ENCODE assay signal across 8 cellular contexts in genomic region chr17:40071720-40072480, GRCh38. TPM values are rescaled to one million over a fixed set of nuclear protein-coding genes. Genes with fewer than 3 reads are reported as not detected.
DNase-seq lines count a peak whose midpoint lies in the region; ATAC-seq and TF ChIP-seq lines count a peak whose summit lies in the region.

No MANE protein-coding gene starts in this region.

- peak overlapping the region; percentile 58; the same call in 1 of the 2 replicates for H3K14ac ChIP-seq in IMR-90 (replicated peaks; ENCODE audit: low read depth, low read length)

- in situ Hi-C loops in IMR-90 (cut with MboI; ENCODE audit: low sequenced_read_pairs) = no loop called here

- no peak for TF ChIP-seq POLR2A in IMR-90 (IDR thresholded peaks at IDR 0.05; ENCODE audit: low read depth, low read length)
- no peak for TF ChIP-seq POLR2A in esophagus muscularis mucosa (IDR thresholded peaks at IDR 0.05; ENCODE audit: low read depth)

- H3K4me2 ChIP-seq in IMR-90 (ENCODE audit: low read depth, low read length) (no peak overlapping the region; the same call in 1 of the 2 replicates), osteoblast (ENCODE audit: insufficient read depth, low read length) (peak overlapping the region; percentile 36)

- H3K27me3 ChIP-seq in IMR-90 (ENCODE audit: control insufficient read depth, insufficient read depth, low read length) (no peaks in the 10 kb centered on the region), NT2/D1 (ENCODE audit: insufficient read depth, insufficient read length) (no peaks in the 10 kb centered on the region), esophagus muscularis mucosa (no peaks in the 10 kb centered on the region), osteoblast (ENCODE audit: insufficient read depth, low read length) (no peaks in the 10 kb centered on the region)

- no peak overlapping the region for H4K8ac ChIP-seq in IMR-90 (ENCODE audit: low read depth in 2 of 2, low read length in 2 of 2)

- POLR2A ChIA-PET in IMR-90 (lab: Charles Lee; ENCODE audit: unreplicated experiment) = no interaction called here

- H3K27me3 Mint-ChIP-seq in type B pancreatic cell = no peaks in the 10 kb centered on the region

- CTCF ChIA-PET in IMR-90 (lab: Yijun Ruan, JAX) = no interaction called here

- H3K9me3 ChIP-seq in IMR-90 (ENCODE audit: control insufficient read depth, insufficient read depth, low read length) (no peaks in the 10 kb centered on the region), NT2/D1 (ENCODE audit: insufficient read depth, low read length) (no peaks in the 10 kb centered on the region), esophagus muscularis mucosa (no peaks in the 10 kb centered on the region), osteoblast (ENCODE audit: low read depth, low read length) (no peaks in the 10 kb centered on the region)

- no peak for DNase-seq in IMR-90
- DNase-seq in NT2/D1 (ENCODE audit: low read depth, low spot score) = no peak
- DNase-seq in esophagus muscularis mucosa (ENCODE audit: extremely low spot score) = peak; percentile 94
- DNase-seq in osteoblast (ENCODE audit: insufficient read length, low spot score, missing footprints) = peak; percentile 74
- DNase-seq in type B pancreatic cell (ENCODE audit: extremely low spot score, unreplicated experiment) = no peak
- DNase-seq in AG08395 (ENCODE audit: low spot score) = no peak
- DNase-seq in DMS114 treated with DMSO at 0.1 percent for 48 hours (lab: John Stamatoyannopoulos, UW; ENCODE audit: unreplicated experiment) = no peak
- DNase-seq in GM20000 (ENCODE audit: low spot score) = no peak

- no peak overlapping the region for H3K27ac Mint-ChIP-seq in type B pancreatic cell

- H2AK5ac ChIP-seq in IMR-90 (ENCODE audit: low read depth, low read length) = peak overlapping the region; percentile 42

- H3K4me1 ChIP-seq in IMR-90 (ENCODE audit: control insufficient read depth, insufficient read depth, low read length) (peaks cover 53% of the 10 kb centered on the region), NT2/D1 (ENCODE audit: insufficient read depth, insufficient read length) (peaks cover 59% of the 10 kb centered on the region), esophagus muscularis mucosa (peaks cover 98 to 100% (median 100%) of the 10 kb centered on the region in 4 donors), osteoblast (ENCODE audit: insufficient read depth, low read length) (peaks cover 69% of the 10 kb centered on the region)

- no peaks in the 10 kb centered on the region for H3K36me3 Mint-ChIP-seq in type B pancreatic cell

- no peak overlapping the region for H2BK5ac ChIP-seq in IMR-90 (ENCODE audit: low read depth, low read length, poor library complexity, severe bottlenecking)

- TF ChIP-seq CTCF in IMR-90 (conservative IDR thresholded peaks at IDR 0.05; ENCODE audit: low read depth, low read length) = no peak
- no peak for TF ChIP-seq CTCF in esophagus muscularis mucosa (IDR thresholded peaks at IDR 0.05)
- no peak for TF ChIP-seq CTCF in osteoblast (IDR thresholded peaks at IDR 0.05; ENCODE audit: extremely low read depth, low read depth, low read length)
- no peak for TF ChIP-seq CTCF in type B pancreatic cell (conservative IDR thresholded peaks at IDR 0.05)
- no peak for TF ChIP-seq CTCF in GM20000 (IDR thresholded peaks at IDR 0.05; ENCODE audit: extremely low read depth, missing control alignments)

- peaks cover 39% of the 10 kb centered on the region for H3K79me2 ChIP-seq in osteoblast (ENCODE audit: insufficient read depth, low read length)

- peaks cover 29 to 87% of the 10 kb centered on the region in 2 experiments for H3K79me1 ChIP-seq in IMR-90 (ENCODE audit: low read depth in 1 of 2, low read length in 2 of 2)

- TF ChIP-seq RAD21 in IMR-90 (IDR thresholded peaks at IDR 0.05; ENCODE audit: low read length) = no peak

- peak overlapping the region; percentile 91 for H2AK9ac ChIP-seq in IMR-90 (replicated peaks; ENCODE audit: low read depth, low read length, poor library complexity)

- intact Hi-C loops in IMR-90 (cut with micrococcal nuclease) (no loop called here), esophagus muscularis mucosa (cut with DNase I) (no loop called here)

- no peak overlapping the region for H3K4me3 Mint-ChIP-seq in type B pancreatic cell

- H4K20me1 ChIP-seq in IMR-90 (ENCODE audit: insufficient read depth, low read length) (peaks cover 32% of the 10 kb centered on the region), osteoblast (ENCODE audit: insufficient read depth, low read length) (peaks cover 52% of the 10 kb centered on the region)

- H2BK20ac ChIP-seq in IMR-90 (ENCODE audit: low read depth, low read length) = no peak overlapping the region

- ATAC-seq in IMR-90 (ENCODE audit: low read depth) = no peak; the same call in 1 of the 2 replicates

- TF ChIP-seq EP300 in esophagus muscularis mucosa (IDR thresholded peaks at IDR 0.05) = peak; percentile 22

- H3K4ac ChIP-seq in IMR-90 (ENCODE audit: low read depth, low read length) = peak overlapping the region; percentile 6; the same call in 1 of the 2 replicates

- H3K27ac ChIP-seq in IMR-90 (ENCODE audit: insufficient read depth, low read length) = no peak overlapping the region
- peak overlapping the region; percentile 91 to 99 (median 99) for H3K27ac ChIP-seq in esophagus muscularis mucosa (replicated peaks in 1 of 4)
- no peak overlapping the region for H3K27ac ChIP-seq in osteoblast (ENCODE audit: low read depth, low read length)

- H2AFZ ChIP-seq in IMR-90 (replicated peaks; ENCODE audit: low read length, poor library complexity) (no peak overlapping the region), osteoblast (ENCODE audit: low read length) (no peak overlapping the region)

- peaks cover 17% of the 10 kb centered on the region for H3K36me3 ChIP-seq in IMR-90 (ENCODE audit: control insufficient read depth, insufficient read depth, low read length)
- H3K36me3 ChIP-seq in NT2/D1 (ENCODE audit: insufficient read depth, insufficient read length, low read length) = peaks cover 7% of the 10 kb centered on the region
- H3K36me3 ChIP-seq in esophagus muscularis mucosa = peaks cover 5 to 16% (median 12%) of the 10 kb centered on the region in 4 donors
- H3K36me3 ChIP-seq in osteoblast (ENCODE audit: insufficient read depth, low read length) = no peaks in the 10 kb centered on the region

- 0 out of 2 replicates have a peak overlapping the region, but pooled peaks have one; percentile 23 for H4K5ac ChIP-seq in IMR-90 (ENCODE audit: low read depth, low read length)

- no TSS peak for BruUV-seq in IMR-90 (replicated peaks; lab: Mats Ljungman, UMichigan)

- H4K91ac ChIP-seq in IMR-90 (ENCODE audit: insufficient read depth, low read depth, low read length) = peak overlapping the region; percentile 40

- H3K4me1 Mint-ChIP-seq in type B pancreatic cell (ENCODE audit: unreplicated experiment) = peaks cover 63% of the 10 kb centered on the region

- H2BK15ac ChIP-seq in IMR-90 (ENCODE audit: low read depth, low read length) = no peak overlapping the region

- H2BK120ac ChIP-seq in IMR-90 (ENCODE audit: low read depth, low read length) = no peak overlapping the region

- H3K18ac ChIP-seq in IMR-90 (ENCODE audit: low read depth, low read length) = no peak overlapping the region; the same call in 1 of the 2 replicates

- H3K23ac ChIP-seq in IMR-90 (ENCODE audit: low read depth, low read length) = no peak overlapping the region

- dilution Hi-C loops in IMR-90 (cut with HindIII; ENCODE audit: low sequenced_read_pairs, unreplicated experiment) = no loop called here

- no peak overlapping the region for H3K56ac ChIP-seq in IMR-90 (ENCODE audit: extremely low read depth, insufficient read depth, low read length)

- WGBS in IMR-90 (ENCODE audit: extremely low coverage in 2 of 2, insufficient read length in 1 of 2), 2 experiments = 67% methylated on average over 2 of the region's 12 CpGs; no CpG with 5 or more reads in 1 of the 2 experiments
- WGBS in esophagus muscularis mucosa = 6% methylated on average over 7 of the region's 12 CpGs

- no peaks in the 10 kb centered on the region for H3K9me3 Mint-ChIP-seq in type B pancreatic cell

- peaks cover 39% of the 10 kb centered on the region for H3K9me1 ChIP-seq in IMR-90 (ENCODE audit: insufficient read depth, low read length)

- no peak overlapping the region for H3K4me3 ChIP-seq in IMR-90 (ENCODE audit: insufficient read depth, low read depth, low read length)
- H3K4me3 ChIP-seq in NT2/D1 (ENCODE audit: insufficient read length, low read depth) = no peak overlapping the region
- peak overlapping the region; percentile 32 to 50 (median 46) for H3K4me3 ChIP-seq in esophagus muscularis mucosa
- H3K4me3 ChIP-seq in osteoblast (ENCODE audit: insufficient read depth, low read length) = peak overlapping the region; percentile 16

- H3K9ac ChIP-seq in IMR-90 (ENCODE audit: low read depth, low read length) (no peak overlapping the region), NT2/D1 (ENCODE audit: insufficient read length, low read depth) (peak overlapping the region; percentile 47)

RNA-seq across cellular contexts. Expression of gene THRA, which starts 9.1 kb away (rescaled TPM):
- total RNA-seq in IMR-90 (2012; rRNA removed) = 20.8 and 22.0 TPM in 2 replicates
- polyA plus RNA-seq in IMR-90 (2012; rRNA removed) = 21.9 and 23.4 TPM in 2 replicates
- 22.4 and 25.8 TPM in 2 replicates for polyA plus RNA-seq in IMR-90 (2012; cell fraction: cytosol; rRNA removed)
- 17.8 and 22.5 TPM in 2 replicates for polyA plus RNA-seq in IMR-90 (2012; cell fraction: nucleus; rRNA removed; ENCODE audit: low replicate concordance)
- 100 to 1,000 TPM in 2 of 4 donors, 10 to 100 TPM in 2; 69.7 to 112 (median 85.2) TPM for total RNA-seq in esophagus muscularis mucosa
- 30.6 and 33.3 TPM in 2 replicates for total RNA-seq in osteoblast
- 18.3 and 37.0 TPM in 2 replicates for total RNA-seq in type B pancreatic cell (ENCODE audit: low replicate concordance)

RNA-seq across cellular contexts. Expression of gene MED24, which starts 17.7 kb away (rescaled TPM):
- 18.6 and 25.8 TPM in 2 replicates for total RNA-seq in IMR-90 (2012; rRNA removed)
- 73.6 and 79.0 TPM in 2 replicates for polyA plus RNA-seq in IMR-90 (2012; rRNA removed)
- polyA plus RNA-seq in IMR-90 (2012; cell fraction: cytosol; rRNA removed) = 29.9 and 49.0 TPM in 2 replicates
- 167 and 365 TPM in 2 replicates for polyA plus RNA-seq in IMR-90 (2012; cell fraction: nucleus; rRNA removed; ENCODE audit: low replicate concordance)
- 10 to 100 TPM; 33.6 to 43.6 (median 37.4) TPM for total RNA-seq in esophagus muscularis mucosa
- total RNA-seq in osteoblast = 33.6 and 36.6 TPM in 2 replicates
- total RNA-seq in type B pancreatic cell (ENCODE audit: low replicate concordance) = 93.2 and 123 TPM in 2 replicates

RNA-seq across cellular contexts. Expression of gene NR1D1, which starts 28.5 kb away (rescaled TPM):
- total RNA-seq in IMR-90 (2012; rRNA removed) (0.28 and 0.36 TPM in 2 replicates), esophagus muscularis mucosa (10 to 100 TPM in 3 of 4 donors, 1 to 10 TPM in 1; 6.1 to 24.2 (median 14.5) TPM), osteoblast (5.1 and 7.1 TPM in 2 replicates), type B pancreatic cell (ENCODE audit: low replicate concordance) (5.7 and 9.5 TPM in 2 replicates)
- polyA plus RNA-seq in IMR-90 (2012; rRNA removed) = 4.4 and 7.2 TPM in 2 replicates
- polyA plus RNA-seq in IMR-90 (2012; cell fraction: cytosol; rRNA removed) = 4.1 and 8.6 TPM in 2 replicates
- 11.1 and 25.2 TPM in 2 replicates for polyA plus RNA-seq in IMR-90 (2012; cell fraction: nucleus; rRNA removed; ENCODE audit: low replicate concordance)

RNA-seq across cellular contexts. Expression of gene MSL1, which starts 49.9 kb away (rescaled TPM):
- total RNA-seq in IMR-90 (2012; rRNA removed) (28.3 and 29.7 TPM in 2 replicates), esophagus muscularis mucosa (10 to 100 TPM; 64.1 to 86.8 (median 72.2) TPM), osteoblast (53.3 and 60.1 TPM in 2 replicates), type B pancreatic cell (ENCODE audit: low replicate concordance) (86.3 and 128 TPM in 2 replicates)
- polyA plus RNA-seq in IMR-90 (2012; rRNA removed) = 38.4 and 48.4 TPM in 2 replicates
- 12.2 and 14.7 TPM in 2 replicates for polyA plus RNA-seq in IMR-90 (2012; cell fraction: cytosol; rRNA removed)
- 45.5 and 129 TPM in 2 replicates for polyA plus RNA-seq in IMR-90 (2012; cell fraction: nucleus; rRNA removed; ENCODE audit: low replicate concordance)

RNA-seq across cellular contexts. Expression of gene CSF3, which starts 56.7 kb away (rescaled TPM):
- not detected in 2 replicates for total RNA-seq in IMR-90 (2012; rRNA removed)
- not detected in 2 replicates for polyA plus RNA-seq in IMR-90 (2012; rRNA removed)
- 0.03 and 0.05 TPM in 2 replicates for polyA plus RNA-seq in IMR-90 (2012; cell fraction: cytosol; rRNA removed)
- 0.04 TPM in 1 of 2 replicates, not detected in the other for polyA plus RNA-seq in IMR-90 (2012; cell fraction: nucleus; rRNA removed; ENCODE audit: low replicate concordance)
- total RNA-seq in esophagus muscularis mucosa = 10 to 100 TPM in 1 of 4 donors, under 1 TPM in 3; 0.32 to 19.4 (median 0.58) TPM
- not detected in 2 replicates for total RNA-seq in osteoblast
- not detected in 2 replicates for total RNA-seq in type B pancreatic cell (ENCODE audit: low replicate concordance)

Comparison
In these comparisons a context has a peak if more than half of its experiments do, and no peak if none do; other contexts are left out.
1. DNase-seq: peak in esophagus muscularis mucosa (single experiment) and osteoblast (single experiment); none in IMR-90 (single experiment), NT2/D1 (single experiment), type B pancreatic cell (single experiment), AG08395 (single experiment), DMS114 treated with DMSO at 0.1 percent for 48 hours (single experiment) and GM20000 (single experiment).
2. H3K27ac ChIP-seq: peak in esophagus muscularis mucosa (4 of 4); none in IMR-90 (single experiment) and osteoblast (single experiment).
3. H3K4me3 ChIP-seq: peak in esophagus muscularis mucosa (4 of 4) and osteoblast (single experiment); none in IMR-90 (single experiment) and NT2/D1 (single experiment).